Comparison of ENCODE assay signal across 19 cellular contexts in the genomic region with DNA sequence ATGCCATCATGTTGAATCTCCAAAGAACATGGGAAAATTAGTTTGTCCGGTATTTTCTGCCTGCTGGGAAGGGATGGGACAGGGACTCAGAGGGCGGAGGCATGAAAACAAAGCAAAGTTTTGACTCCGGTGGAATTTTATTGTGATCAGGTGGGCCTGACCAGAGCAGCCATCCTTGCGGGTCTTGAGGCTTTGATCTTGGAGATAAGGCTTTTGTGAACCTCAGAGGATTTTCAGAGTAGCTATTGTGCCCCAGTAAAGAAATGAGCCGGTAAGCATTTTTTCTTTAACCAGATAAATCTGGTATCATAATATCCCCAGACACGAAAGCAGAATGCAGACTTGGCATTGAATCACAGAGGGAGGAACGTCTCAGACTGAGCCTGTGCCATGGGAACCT.
DNase-seq lines count a peak whose midpoint lies in the region; ATAC-seq and TF ChIP-seq lines count a peak whose summit lies in the region.
"Had no signal": no experiment of that assay in that cellular context is flagged by ENCODE, and none has a peak within 500 bp of the region (broad histone marks: within the 10 kb centered on the region; RNA-seq: fewer than 3 reads in every experiment).

No MANE protein-coding gene starts in this region.

- ATAC-seq in CD4-positive, CD25-positive, alpha-beta regulatory T cell (ENCODE audit: low read depth in 2 of 2): no peak
- ATAC-seq in T-helper 17 cell (peak; percentile 50), right lobe of liver (no peak)
- ATAC-seq: HCT116 had no signal

- H3K27me3 ChIP-seq in CD4-positive, CD25-positive, alpha-beta regulatory T cell (ENCODE audit: control insufficient read depth, insufficient read depth, low read length): no peaks in the 10 kb centered on the region
- H3K27me3 ChIP-seq in parathyroid adenoma (ENCODE audit: control insufficient read depth, insufficient read depth, low read length) (no peaks in the 10 kb centered on the region), right lobe of liver (no peaks in the 10 kb centered on the region)

- H3K4me1 ChIP-seq in CD4-positive, CD25-positive, alpha-beta regulatory T cell (ENCODE audit: control insufficient read depth, insufficient read depth, low read length, poor library complexity, severe bottlenecking): peaks cover 9% of the 10 kb centered on the region
- H3K4me1 ChIP-seq in parathyroid adenoma (peaks cover 9% of the 10 kb centered on the region), right lobe of liver (no peaks in the 10 kb centered on the region)

- H3K36me3 Mint-ChIP-seq in CD4-positive, CD25-positive, alpha-beta regulatory T cell: no peaks in the 10 kb centered on the region
- H3K36me3 Mint-ChIP-seq in T-helper 17 cell (ENCODE audit: low read depth) (no peaks in the 10 kb centered on the region), endothelial cell (ENCODE audit: low read depth, unreplicated experiment) (no peaks in the 10 kb centered on the region)
- H3K36me3 Mint-ChIP-seq: CD4-positive, alpha-beta memory T cell had no signal

- peaks cover 4% of the 10 kb centered on the region for H3K27me3 Mint-ChIP-seq in CD4-positive, CD25-positive, alpha-beta regulatory T cell
- no peaks in the 10 kb centered on the region for H3K27me3 Mint-ChIP-seq in T-helper 17 cell
- no peaks in the 10 kb centered on the region for H3K27me3 Mint-ChIP-seq in endothelial cell (ENCODE audit: unreplicated experiment)
- H3K27me3 Mint-ChIP-seq: CD4-positive, alpha-beta memory T cell had no signal

- H3K4me3 Mint-ChIP-seq in CD4-positive, CD25-positive, alpha-beta regulatory T cell: no peak overlapping the region
- H3K4me3 Mint-ChIP-seq in T-helper 17 cell (no peak overlapping the region), endothelial cell (ENCODE audit: unreplicated experiment) (no peak overlapping the region)
- H3K4me3 Mint-ChIP-seq: CD4-positive, alpha-beta memory T cell; HFFc6 had no signal

- WGBS in right lobe of liver (ENCODE audit: insufficient coverage, low coverage, low lambda C conversion rate, missing lambda C conversion rate): 80% methylated on average over 6 of the region's 7 CpGs

- peak overlapping the region; percentile 25 for H2AFZ ChIP-seq in parathyroid adenoma

- H3K36me3 ChIP-seq in CD4-positive, CD25-positive, alpha-beta regulatory T cell (ENCODE audit: control insufficient read depth, insufficient read depth, low read length): no peaks in the 10 kb centered on the region
- H3K36me3 ChIP-seq in parathyroid adenoma (ENCODE audit: control insufficient read depth, insufficient read depth, low read length): no peaks in the 10 kb centered on the region
- H3K36me3 ChIP-seq in right lobe of liver: no peaks in the 10 kb centered on the region

- no peak for TF ChIP-seq POLR2A in right lobe of liver (IDR thresholded peaks at IDR 0.05)

- no peak overlapping the region for H3K27ac ChIP-seq in CD4-positive, CD25-positive, alpha-beta regulatory T cell (ENCODE audit: insufficient read depth, low read length, poor library complexity, severe bottlenecking)
- H3K27ac ChIP-seq in parathyroid adenoma (no peak overlapping the region), right lobe of liver (no peak overlapping the region)
- H3K27ac ChIP-seq: C4-2B, HL-60 had no signal

- intact Hi-C loops in right lobe of liver (cut with DNase I): loop anchor here in 1 of 2 donors (10.0 kb wide), 1 partner anchor 605 kb away; no protein-coding TSS in a partner anchor

- H3K4me3 ChIP-seq in CD4-positive, CD25-positive, alpha-beta regulatory T cell (ENCODE audit: low read depth, low read length): no peak overlapping the region
- H3K4me3 ChIP-seq in parathyroid adenoma (ENCODE audit: low read depth, low read length) (no peak overlapping the region), right lobe of liver (no peak overlapping the region)

- H3K4me1 Mint-ChIP-seq in CD4-positive, CD25-positive, alpha-beta regulatory T cell: peaks cover 12 to 26% (median 14%) of the 10 kb centered on the region in 4 donors
- H3K4me1 Mint-ChIP-seq in T-helper 17 cell (peaks cover 25% of the 10 kb centered on the region), endothelial cell (ENCODE audit: unreplicated experiment) (peaks cover 2% of the 10 kb centered on the region)

- TF ChIP-seq CTCF in endothelial cell (IDR thresholded peaks at IDR 0.05; ENCODE audit: unreplicated experiment) (no peak), parathyroid adenoma (IDR thresholded peaks at IDR 0.05) (no peak), right lobe of liver (IDR thresholded peaks at IDR 0.05) (no peak)

- H3K79me2 ChIP-seq in parathyroid adenoma: no peaks in the 10 kb centered on the region

- H3K4me2 ChIP-seq in parathyroid adenoma (ENCODE audit: low read length): no peak overlapping the region

- peak overlapping the region in 2 of 3 donors; percentile 25 to 51 for H3K27ac Mint-ChIP-seq in CD4-positive, CD25-positive, alpha-beta regulatory T cell
- H3K27ac Mint-ChIP-seq in T-helper 17 cell (no peak overlapping the region), endothelial cell (ENCODE audit: unreplicated experiment) (peak overlapping the region; percentile 48)
- H3K27ac Mint-ChIP-seq: HFFc6 had no signal

- DNase-seq in CD4-positive, CD25-positive, alpha-beta regulatory T cell: no peak
- DNase-seq in T-helper 17 cell (no peak), endothelial cell (ENCODE audit: low spot score) (no peak), right lobe of liver (no peak), HuH-7.5 (ENCODE audit: low spot score) (no peak)
- DNase-seq: ACHN; AML-193; CD4-positive, alpha-beta memory T cell; DMS153; DMS79; GF-D8; GOT3; H7; HFFc6; IMR-90 had no signal

- H3K9me3 ChIP-seq in CD4-positive, CD25-positive, alpha-beta regulatory T cell (ENCODE audit: control insufficient read depth in 2 of 2, low read length in 2 of 2): no peaks in the 10 kb centered on the region
- H3K9me3 ChIP-seq in T-helper 17 cell (ENCODE audit: control insufficient read depth, low read length, poor library complexity, severe bottlenecking) (no peaks in the 10 kb centered on the region), parathyroid adenoma (ENCODE audit: control insufficient read depth, low read length) (no peaks in the 10 kb centered on the region), right lobe of liver (no peaks in the 10 kb centered on the region)

- no peak overlapping the region for H3K9ac ChIP-seq in parathyroid adenoma

- no peaks in the 10 kb centered on the region for H3K9me3 Mint-ChIP-seq in CD4-positive, CD25-positive, alpha-beta regulatory T cell
- H3K9me3 Mint-ChIP-seq in endothelial cell (ENCODE audit: unreplicated experiment): no peaks in the 10 kb centered on the region
- H3K9me3 Mint-ChIP-seq: HFFc6 had no signal
